In the genomic region with DNA sequence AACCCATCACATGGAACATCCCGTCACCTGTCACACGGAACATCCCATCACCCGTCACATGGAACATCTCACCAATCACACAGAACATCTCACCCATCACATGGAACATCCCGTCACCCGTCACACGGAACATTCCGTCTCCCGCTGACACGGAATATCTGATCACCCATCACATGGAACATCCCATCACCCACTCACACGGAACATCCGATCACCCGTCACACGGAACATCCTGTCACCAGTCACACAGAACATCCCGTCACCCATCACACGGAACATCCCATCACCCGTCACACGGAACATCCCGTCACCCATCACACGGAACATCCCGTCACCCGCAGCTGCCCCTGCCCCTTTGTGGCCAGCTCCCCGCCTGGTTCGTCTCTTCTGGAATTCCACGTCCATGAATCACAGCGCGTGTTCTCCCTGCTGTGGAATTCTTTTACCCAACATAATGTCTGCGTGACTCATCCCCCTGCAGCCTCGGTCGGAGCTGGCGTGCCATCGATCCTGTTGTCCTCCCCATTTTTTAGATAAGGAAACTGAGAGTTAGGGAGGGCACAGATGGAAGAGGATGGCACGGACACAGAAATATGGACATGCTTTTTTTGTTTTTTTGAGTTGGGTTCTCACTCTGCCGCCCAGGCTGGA, we compare ENCODE assay signal across 1 cellular context.
A peak's percentile ranks its signal among the peaks of the same experiment; 100 is the strongest.
TF ChIP-seq lines count a peak whose summit lies in the region.

No MANE protein-coding gene starts in this region.

TF ChIP-seq in A549, 52 proteins besides CTCF, POLR2A, EP300 and RAD21:
- TF ChIP-seq, protein P1, sequence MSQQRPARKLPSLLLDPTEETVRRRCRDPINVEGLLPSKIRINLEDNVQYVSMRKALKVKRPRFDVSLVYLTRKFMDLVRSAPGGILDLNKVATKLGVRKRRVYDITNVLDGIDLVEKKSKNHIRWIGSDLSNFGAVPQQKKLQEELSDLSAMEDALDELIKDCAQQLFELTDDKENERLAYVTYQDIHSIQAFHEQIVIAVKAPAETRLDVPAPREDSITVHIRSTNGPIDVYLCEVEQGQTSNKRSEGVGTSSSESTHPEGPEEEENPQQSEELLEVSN (IDR thresholded peaks at IDR 0.05; ENCODE audit: borderline replicate concordance, low read depth), result no peak
- TF ChIP-seq, protein P2, sequence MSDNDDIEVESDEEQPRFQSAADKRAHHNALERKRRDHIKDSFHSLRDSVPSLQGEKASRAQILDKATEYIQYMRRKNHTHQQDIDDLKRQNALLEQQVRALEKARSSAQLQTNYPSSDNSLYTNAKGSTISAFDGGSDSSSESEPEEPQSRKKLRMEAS (IDR thresholded peaks at IDR 0.05), result peak; percentile 60
- TF ChIP-seq PBX3 (IDR thresholded peaks at IDR 0.05) (no peak), JUNB (IDR thresholded peaks at IDR 0.05) (0 out of 2 replicates have a peak, but pooled peaks have one; percentile 40), SMC3 (IDR thresholded peaks at IDR 0.05) (no peak), NFE2L2 (conservative IDR thresholded peaks at IDR 0.05; ENCODE audit: low read length) (no peak), HOXB5 (CRISPR knock-in tag; IDR thresholded peaks at IDR 0.05) (no peak), EHMT2 (IDR thresholded peaks at IDR 0.05; ENCODE audit: low read depth) (no peak), ZNF302 (CRISPR knock-in tag; IDR thresholded peaks at IDR 0.05) (no peak), CBX2 (IDR thresholded peaks at IDR 0.05; ENCODE audit: borderline replicate concordance, low read depth) (no peak), HOXB13 (CRISPR knock-in tag; IDR thresholded peaks at IDR 0.05; ENCODE audit: low read depth) (no peak), TFCP2L1 (CRISPR knock-in tag; IDR thresholded peaks at IDR 0.05) (no peak), HES2 (IDR thresholded peaks at IDR 0.05) (no peak), NR3C1 (IDR thresholded peaks at IDR 0.05) (no peak), EHF (CRISPR knock-in tag; IDR thresholded peaks at IDR 0.05) (no peak), BHLHE40 (IDR thresholded peaks at IDR 0.05; ENCODE audit: low read depth, low read length) (no peak), CEBPB (IDR thresholded peaks at IDR 0.05) (no peak; a peak in 1 of 4 replicates), FOSL2 (IDR thresholded peaks at IDR 0.05) (peak; percentile 59; the same call in 1 of the 2 replicates), FOSL2 (CRISPR knock-in tag; IDR thresholded peaks at IDR 0.05) (peak; percentile 98), PHF8 (IDR thresholded peaks at IDR 0.05; ENCODE audit: borderline replicate concordance, low read depth) (no peak), NPAS2 (CRISPR knock-in tag; IDR thresholded peaks at IDR 0.05; ENCODE audit: borderline replicate concordance) (no peak), MYC (IDR thresholded peaks at IDR 0.05; ENCODE audit: borderline replicate concordance, low read length) (0 out of 2 replicates have a peak, but pooled peaks have one; percentile 53), GATA3 (IDR thresholded peaks at IDR 0.05; ENCODE audit: borderline replicate concordance) (0 out of 2 replicates have a peak, but pooled peaks have one; percentile 28), SREBF2 (IDR thresholded peaks at IDR 0.05) (no peak), KDM1A (IDR thresholded peaks at IDR 0.05; ENCODE audit: low read depth) (no peak), RCOR1 (IDR thresholded peaks at IDR 0.05; ENCODE audit: low read depth, low read length) (no peak), CBX8 (IDR thresholded peaks at IDR 0.05) (no peak)
- TF ChIP-seq, protein P3, sequence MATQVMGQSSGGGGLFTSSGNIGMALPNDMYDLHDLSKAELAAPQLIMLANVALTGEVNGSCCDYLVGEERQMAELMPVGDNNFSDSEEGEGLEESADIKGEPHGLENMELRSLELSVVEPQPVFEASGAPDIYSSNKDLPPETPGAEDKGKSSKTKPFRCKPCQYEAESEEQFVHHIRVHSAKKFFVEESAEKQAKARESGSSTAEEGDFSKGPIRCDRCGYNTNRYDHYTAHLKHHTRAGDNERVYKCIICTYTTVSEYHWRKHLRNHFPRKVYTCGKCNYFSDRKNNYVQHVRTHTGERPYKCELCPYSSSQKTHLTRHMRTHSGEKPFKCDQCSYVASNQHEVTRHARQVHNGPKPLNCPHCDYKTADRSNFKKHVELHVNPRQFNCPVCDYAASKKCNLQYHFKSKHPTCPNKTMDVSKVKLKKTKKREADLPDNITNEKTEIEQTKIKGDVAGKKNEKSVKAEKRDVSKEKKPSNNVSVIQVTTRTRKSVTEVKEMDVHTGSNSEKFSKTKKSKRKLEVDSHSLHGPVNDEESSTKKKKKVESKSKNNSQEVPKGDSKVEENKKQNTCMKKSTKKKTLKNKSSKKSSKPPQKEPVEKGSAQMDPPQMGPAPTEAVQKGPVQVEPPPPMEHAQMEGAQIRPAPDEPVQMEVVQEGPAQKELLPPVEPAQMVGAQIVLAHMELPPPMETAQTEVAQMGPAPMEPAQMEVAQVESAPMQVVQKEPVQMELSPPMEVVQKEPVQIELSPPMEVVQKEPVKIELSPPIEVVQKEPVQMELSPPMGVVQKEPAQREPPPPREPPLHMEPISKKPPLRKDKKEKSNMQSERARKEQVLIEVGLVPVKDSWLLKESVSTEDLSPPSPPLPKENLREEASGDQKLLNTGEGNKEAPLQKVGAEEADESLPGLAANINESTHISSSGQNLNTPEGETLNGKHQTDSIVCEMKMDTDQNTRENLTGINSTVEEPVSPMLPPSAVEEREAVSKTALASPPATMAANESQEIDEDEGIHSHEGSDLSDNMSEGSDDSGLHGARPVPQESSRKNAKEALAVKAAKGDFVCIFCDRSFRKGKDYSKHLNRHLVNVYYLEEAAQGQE (IDR thresholded peaks at IDR 0.05), result no peak
TF ChIP-seq in A549: peak in this region for 5.
